ENCODE assay signal across 16 cellular contexts in genomic region chr19:928471-929259, GRCh38. TPM values are rescaled to one million over a fixed set of nuclear protein-coding genes. Genes with fewer than 3 reads are reported as not detected.
DNase-seq lines count a peak whose midpoint lies in the region; ATAC-seq, FAIRE-seq and TF ChIP-seq lines count a peak whose summit lies in the region.
"Had no signal": no experiment of that assay in that cellular context is flagged by ENCODE, and none has a peak within 500 bp of the region (broad histone marks: within the 10 kb centered on the region; RNA-seq: fewer than 3 reads in every experiment).

No MANE protein-coding gene starts in this region.

- H3K4me3 Mint-ChIP-seq in CD4-positive, CD25-positive, alpha-beta regulatory T cell, result peak overlapping the region; percentile 33 to 80 (median 56)
- H3K4me3 Mint-ChIP-seq in endothelial cell (ENCODE audit: unreplicated experiment), result peak overlapping the region; percentile 59
- H3K4me3 Mint-ChIP-seq in neural progenitor cell, result peak overlapping the region; percentile 93
- H3K4me3 Mint-ChIP-seq: stimulated activated naive CD8-positive, alpha-beta T cell treated with anti-CD3 and anti-CD28 coated beads, Interleukin-15, Interleukin-2, amounts not matched to agents 100 ng/mL and 50 ng/mL, for 24 hours had no signal

- H3K27ac ChIP-seq in CD4-positive, CD25-positive, alpha-beta regulatory T cell (ENCODE audit: insufficient read depth, low read length, poor library complexity, severe bottlenecking), result no peak overlapping the region
- H3K27ac ChIP-seq in neural progenitor cell, result no peak overlapping the region

- H4K20me1 ChIP-seq in neural progenitor cell (ENCODE audit: low read depth), result peaks cover 47% of the 10 kb centered on the region

- H3K9me3 Mint-ChIP-seq in CD4-positive, CD25-positive, alpha-beta regulatory T cell, result no peaks in the 10 kb centered on the region
- no peaks in the 10 kb centered on the region for H3K9me3 Mint-ChIP-seq in endothelial cell (ENCODE audit: unreplicated experiment)
- H3K9me3 Mint-ChIP-seq in neural progenitor cell, result no peaks in the 10 kb centered on the region
- H3K9me3 Mint-ChIP-seq: stimulated activated naive CD8-positive, alpha-beta T cell treated with anti-CD3 and anti-CD28 coated beads, Interleukin-15, Interleukin-2, amounts not matched to agents 100 ng/mL and 50 ng/mL, for 24 hours had no signal

- no peak for ATAC-seq in CD4-positive, CD25-positive, alpha-beta regulatory T cell (ENCODE audit: low read depth in 2 of 2)
- no peak for ATAC-seq in HG03460 (IDR thresholded peaks at IDR 0.05; ENCODE audit: unreplicated experiment)

- H3K79me2 ChIP-seq in neural progenitor cell (ENCODE audit: low read depth), result peaks cover 79% of the 10 kb centered on the region

- H3K9me3 ChIP-seq in CD4-positive, CD25-positive, alpha-beta regulatory T cell (ENCODE audit: control insufficient read depth in 2 of 2, low read length in 2 of 2), result no peaks in the 10 kb centered on the region
- no peaks in the 10 kb centered on the region for H3K9me3 ChIP-seq in neural progenitor cell (ENCODE audit: low read depth)

- no peaks in the 10 kb centered on the region for H3K27me3 ChIP-seq in CD4-positive, CD25-positive, alpha-beta regulatory T cell (ENCODE audit: control insufficient read depth, insufficient read depth, low read length)
- H3K27me3 ChIP-seq in neural progenitor cell, result peaks cover 4% of the 10 kb centered on the region

- H3K36me3 Mint-ChIP-seq in CD4-positive, CD25-positive, alpha-beta regulatory T cell, result no peaks in the 10 kb centered on the region
- H3K36me3 Mint-ChIP-seq in endothelial cell (ENCODE audit: low read depth, unreplicated experiment), result peaks cover 4% of the 10 kb centered on the region
- peaks cover 6% of the 10 kb centered on the region for H3K36me3 Mint-ChIP-seq in neural progenitor cell

- no peak overlapping the region for H3K9ac ChIP-seq in neural progenitor cell

- no peak overlapping the region for H3K4me3 ChIP-seq in CD4-positive, CD25-positive, alpha-beta regulatory T cell (ENCODE audit: low read depth, low read length)
- no peak overlapping the region for H3K4me3 ChIP-seq in neural progenitor cell

- H3K4me2 ChIP-seq in neural progenitor cell, result peak overlapping the region; percentile 84

- TF ChIP-seq EP300 in Ishikawa (IDR thresholded peaks at IDR 0.05; ENCODE audit: borderline replicate concordance), result no peak

- TF ChIP-seq RAD21 in Ishikawa (IDR thresholded peaks at IDR 0.05; ENCODE audit: low read depth), result no peak

- peaks cover 41% of the 10 kb centered on the region for H3K4me1 ChIP-seq in CD4-positive, CD25-positive, alpha-beta regulatory T cell (ENCODE audit: control insufficient read depth, insufficient read depth, low read length, poor library complexity, severe bottlenecking)
- peaks cover 20% of the 10 kb centered on the region for H3K4me1 ChIP-seq in neural progenitor cell

- H3K27me3 Mint-ChIP-seq in CD4-positive, CD25-positive, alpha-beta regulatory T cell, result no peaks in the 10 kb centered on the region
- peaks cover 5% of the 10 kb centered on the region for H3K27me3 Mint-ChIP-seq in endothelial cell (ENCODE audit: unreplicated experiment)
- peaks cover 2% of the 10 kb centered on the region for H3K27me3 Mint-ChIP-seq in neural progenitor cell (ENCODE audit: insufficient read depth, low read depth)
- H3K27me3 Mint-ChIP-seq: stimulated activated naive CD8-positive, alpha-beta T cell treated with anti-CD3 and anti-CD28 coated beads, Interleukin-15, Interleukin-2, amounts not matched to agents 100 ng/mL and 50 ng/mL, for 24 hours had no signal

- H3K36me3 ChIP-seq in CD4-positive, CD25-positive, alpha-beta regulatory T cell (ENCODE audit: control insufficient read depth, insufficient read depth, low read length), result no peaks in the 10 kb centered on the region
- H3K36me3 ChIP-seq in neural progenitor cell, result no peaks in the 10 kb centered on the region

- no peak for FAIRE-seq in HTR-8/SVneo (lab: Jason Lieb, UNC)

- H3K4me1 Mint-ChIP-seq in CD4-positive, CD25-positive, alpha-beta regulatory T cell, result peaks cover 0 to 25% (median 6%) of the 10 kb centered on the region in 4 donors
- H3K4me1 Mint-ChIP-seq in endothelial cell (ENCODE audit: unreplicated experiment) (peaks cover 3% of the 10 kb centered on the region), neural progenitor cell (peaks cover 2% of the 10 kb centered on the region)

- no peak overlapping the region for H2AFZ ChIP-seq in neural progenitor cell (replicated peaks)

- no peak overlapping the region for H3K27ac Mint-ChIP-seq in CD4-positive, CD25-positive, alpha-beta regulatory T cell
- H3K27ac Mint-ChIP-seq in endothelial cell (ENCODE audit: unreplicated experiment) (no peak overlapping the region), neural progenitor cell (no peak overlapping the region)
- H3K27ac Mint-ChIP-seq: stimulated activated naive CD8-positive, alpha-beta T cell treated with anti-CD3 and anti-CD28 coated beads, Interleukin-15, Interleukin-2, amounts not matched to agents 100 ng/mL and 50 ng/mL, for 24 hours had no signal

- DNase-seq in CD4-positive, CD25-positive, alpha-beta regulatory T cell, result no peak
- no peak for DNase-seq in endothelial cell (ENCODE audit: low spot score)
- no peak for DNase-seq in neural progenitor cell (ENCODE audit: low spot score)
- DNase-seq in NCI-H2171 treated with DMSO at 0.1 percent for 48 hours (lab: John Stamatoyannopoulos, UW), result no peak
- no peak for DNase-seq in HTR-8/SVneo (ENCODE audit: insufficient read length, low spot score)
- no peak for DNase-seq in ureter (ENCODE audit: low spot score)
- DNase-seq: activated CD4-positive, alpha-beta T cell treated with anti-CD3 and anti-CD28 coated beads for 1 hour; activated naive CD4-positive, alpha-beta T cell; Calu3; KBM-7; SHP77 treated with DMSO at 0.1 percent for 48 hours; stimulated activated CD4-positive, alpha-beta T cell treated with anti-CD3 and anti-CD28 coated beads, Interleukin-15, amount 100 ng/mL, for 24 hours had no signal

- no peak for TF ChIP-seq CTCF in endothelial cell (IDR thresholded peaks at IDR 0.05; ENCODE audit: unreplicated experiment)
- TF ChIP-seq CTCF in neural progenitor cell (IDR thresholded peaks at IDR 0.05), result no peak

- H3F3A ChIP-seq in neural progenitor cell (ENCODE audit: low read depth), result peaks cover 36% of the 10 kb centered on the region

TF ChIP-seq in Ishikawa, 13 proteins besides CTCF, POLR2A, EP300 and RAD21 (continues in another document):
- TF ChIP-seq MAX (IDR thresholded peaks at IDR 0.05) (no peak), USF1 (IDR thresholded peaks at IDR 0.05) (peak; percentile 64), TEAD4 (IDR thresholded peaks at IDR 0.05) (no peak), FOXM1 (IDR thresholded peaks at IDR 0.05; ENCODE audit: borderline replicate concordance, low read depth) (no peak)

RNA-seq across cellular contexts. Expression of gene ARID3A, which starts 2.8 kb away (rescaled TPM):
- 14.4 TPM for total RNA-seq in CD4-positive, CD25-positive, alpha-beta regulatory T cell
- polyA plus RNA-seq in CD4-positive, CD25-positive, alpha-beta regulatory T cell, result 1 to 10 TPM in 2 of 4 donors, under 1 TPM in 2; 0.63 to 1.4 (median 0.99) TPM
- total RNA-seq in endothelial cell (ENCODE audit: unreplicated experiment), result 108 TPM
- total RNA-seq in neural progenitor cell (ENCODE audit: low replicate concordance), result 25.5 and 68.7 TPM in 2 replicates
- total RNA-seq in ureter, result 8.4 TPM

RNA-seq across cellular contexts. Expression of gene KISS1R, which starts 11.5 kb away (rescaled TPM):
- 0.86 TPM for total RNA-seq in CD4-positive, CD25-positive, alpha-beta regulatory T cell
- 1 to 10 TPM in 1 of 4 donors, under 1 TPM in 2, not detected in 1; 0.21 to 1.2 (median 0.48) TPM for polyA plus RNA-seq in CD4-positive, CD25-positive, alpha-beta regulatory T cell
- total RNA-seq in endothelial cell (ENCODE audit: unreplicated experiment), result not detected
- 0.77 TPM in 1 of 2 replicates, not detected in the other for total RNA-seq in neural progenitor cell (ENCODE audit: low replicate concordance)
- not detected for total RNA-seq in ureter
- total RNA-seq: Calu3 had no signal

RNA-seq across cellular contexts. Expression of gene R3HDM4, which starts 15.6 kb away (rescaled TPM):
- 266 TPM for total RNA-seq in CD4-positive, CD25-positive, alpha-beta regulatory T cell
- polyA plus RNA-seq in CD4-positive, CD25-positive, alpha-beta regulatory T cell, result 100 to 1,000 TPM; 249 to 283 (median 267) TPM
- total RNA-seq in endothelial cell (ENCODE audit: unreplicated experiment) (40.6 TPM), neural progenitor cell (ENCODE audit: low replicate concordance) (22.7 and 58.2 TPM in 2 replicates), ureter (69.5 TPM)

RNA-seq across cellular contexts. Expression of gene RNU6-9, which starts 35.4 kb away (rescaled TPM):
- total RNA-seq in CD4-positive, CD25-positive, alpha-beta regulatory T cell, result not detected
- polyA plus RNA-seq in CD4-positive, CD25-positive, alpha-beta regulatory T cell, result not detected
- not detected for total RNA-seq in endothelial cell (ENCODE audit: unreplicated experiment)
- total RNA-seq in neural progenitor cell (ENCODE audit: low replicate concordance), result not detected in 2 replicates
- total RNA-seq in ureter, result not detected
- total RNA-seq: Calu3 had no signal
- polyA plus RNA-seq: neural cell had no signal

RNA-seq across cellular contexts. Expression of gene MED16, which starts 35.7 kb away (rescaled TPM):
- total RNA-seq in CD4-positive, CD25-positive, alpha-beta regulatory T cell, result 71.5 TPM
- 10 to 100 TPM; 61.9 to 91.7 (median 81.4) TPM for polyA plus RNA-seq in CD4-positive, CD25-positive, alpha-beta regulatory T cell
- total RNA-seq in endothelial cell (ENCODE audit: unreplicated experiment) (66.5 TPM), neural progenitor cell (ENCODE audit: low replicate concordance) (14.4 and 46.9 TPM in 2 replicates), ureter (63.7 TPM)
